Comparison of ENCODE assay signal across 8 cellular contexts in genomic region chr7:35035511-35035921, GRCh38. TPM values are rescaled to one million over a fixed set of nuclear protein-coding genes. Genes with fewer than 3 reads are reported as not detected.
DNase-seq lines count a peak whose midpoint lies in the region; ATAC-seq and TF ChIP-seq lines count a peak whose summit lies in the region.

No MANE protein-coding gene starts in this region.

- TF ChIP-seq EP300 in tibial nerve (IDR thresholded peaks at IDR 0.05) = no peak

- intact Hi-C loops in left ventricle myocardium inferior (cut with micrococcal nuclease) (no loop called here), cardiac septum (cut with DNase I) (loop anchor here (2.0 to 10.0 kb wide), 3 partner anchors 211 to 421 kb away; no protein-coding TSS in a partner anchor), OCI-LY7 (cut with micrococcal nuclease; ENCODE audit: unreplicated experiment) (loop anchor here (1.0 to 5.0 kb wide), 4 partner anchors 88 to 652 kb away; partner anchors contain the start of gene TBX20)

- H3K9me3 ChIP-seq in left ventricle myocardium inferior (replicated peaks) = no peaks in the 10 kb centered on the region
- no peaks in the 10 kb centered on the region for H3K9me3 ChIP-seq in OCI-LY7 (ENCODE audit: low read length)
- no peaks in the 10 kb centered on the region for H3K9me3 ChIP-seq in tibial nerve

- H3K27me3 ChIP-seq in left ventricle myocardium inferior (ENCODE audit: low read depth) (no peaks in the 10 kb centered on the region), tibial nerve (no peaks in the 10 kb centered on the region)

- no peaks in the 10 kb centered on the region for H3K36me3 ChIP-seq in left ventricle myocardium inferior
- H3K36me3 ChIP-seq in OCI-LY7 (ENCODE audit: insufficient read depth, low read length) = no peaks in the 10 kb centered on the region
- no peaks in the 10 kb centered on the region for H3K36me3 ChIP-seq in tibial nerve

- POLR2A ChIA-PET in OCI-LY7 (lab: Charles Lee) = interaction anchor here (0.6 to 1.5 kb wide), 6 partner anchors 17 to 1611 kb away, joined by 3 to 7 read pairs (median 3); no protein-coding TSS in a partner anchor

- H3K9me2 ChIP-seq in OCI-LY7 (ENCODE audit: insufficient read depth, low read length) = no peaks in the 10 kb centered on the region

- peak; percentile 30 for ATAC-seq in HG03025 (IDR thresholded peaks at IDR 0.05; ENCODE audit: low FRiP score, unreplicated experiment)
- ATAC-seq in GM18519 (IDR thresholded peaks at IDR 0.05; ENCODE audit: low FRiP score, unreplicated experiment) = no peak

- CTCF ChIA-PET in OCI-LY7 (lab: Charles Lee; ENCODE audit: unreplicated experiment) = no interaction called here

- H3K4me3 ChIP-seq in left ventricle myocardium inferior (peak overlapping the region; percentile 73), OCI-LY7 (ENCODE audit: low read depth, low read length, poor library complexity, severe bottlenecking) (peak overlapping the region; percentile 79), astrocyte of the spinal cord (ENCODE audit: low read depth, low read length) (peak overlapping the region; percentile 57), tibial nerve (no peak overlapping the region)

- TF ChIP-seq CTCF in left ventricle myocardium inferior (IDR thresholded peaks at IDR 0.05; ENCODE audit: borderline replicate concordance) = no peak
- peak; percentile 50 for TF ChIP-seq CTCF in OCI-LY7 (conservative IDR thresholded peaks at IDR 0.05; ENCODE audit: low read length)
- peak; percentile 25 for TF ChIP-seq CTCF in astrocyte of the spinal cord (IDR thresholded peaks at IDR 0.05; ENCODE audit: low read depth, low read length)
- no peak for TF ChIP-seq CTCF in tibial nerve (IDR thresholded peaks at IDR 0.05)

- no peak for TF ChIP-seq POLR2A in tibial nerve (IDR thresholded peaks at IDR 0.05)

- WGBS in tibial nerve, 2 donors = 73 to 83% methylated on average over 4 of the region's 4 CpGs

- H3K4me1 ChIP-seq in left ventricle myocardium inferior (peaks cover 49% of the 10 kb centered on the region), OCI-LY7 (ENCODE audit: insufficient read depth, low read length, poor library complexity, severe bottlenecking) (peaks cover 27% of the 10 kb centered on the region), tibial nerve (peaks cover 0 to 26% (median 10%) of the 10 kb centered on the region in 4 donors)

- no peak overlapping the region for H2AFZ ChIP-seq in OCI-LY7 (ENCODE audit: low read length)

- H4K20me1 ChIP-seq in OCI-LY7 (ENCODE audit: insufficient read depth, low read length) = no peaks in the 10 kb centered on the region; the same call in 1 of the 2 replicates

- no peaks in the 10 kb centered on the region for H3K79me2 ChIP-seq in OCI-LY7 (ENCODE audit: insufficient read depth, low read depth, low read length)

- peak overlapping the region; percentile 95 for H3K4me2 ChIP-seq in OCI-LY7 (ENCODE audit: low read length)

- no TSS peak for BruUV-seq in OCI-LY7 (replicated peaks; lab: Mats Ljungman, UMichigan)

- DNase-seq in left ventricle myocardium inferior (no peak), cardiac septum (ENCODE audit: low spot score) (no peak), OCI-LY7 (ENCODE audit: low spot score) (peak; percentile 54), astrocyte of the spinal cord (ENCODE audit: low read depth, low spot score) (peak; percentile 69), kidney tubule cell (ENCODE audit: low spot score) (peak; percentile 56), tibial nerve (ENCODE audit: low spot score in 2 of 2) (no peak)

- in situ Hi-C loops in astrocyte of the spinal cord (cut with HindIII; ENCODE audit: low sequenced_read_pairs) = no loop called here

- H3K27ac ChIP-seq in left ventricle myocardium inferior (replicated peaks) (peak overlapping the region; percentile 94), OCI-LY7 (ENCODE audit: low read depth, low read length, poor library complexity, severe bottlenecking) (no peak overlapping the region), tibial nerve (peak overlapping the region in 1 of 4 donors; percentile 69)

RNA-seq across cellular contexts. Expression of gene DPY19L1, which starts 1.8 kb away (rescaled TPM):
- total RNA-seq in left ventricle myocardium inferior = 28.5 TPM
- 29.0 TPM for total RNA-seq in cardiac septum
- total RNA-seq in OCI-LY7 (2014; rRNA removed; shearing (Covaris generic)) = 5.8 and 12.5 TPM in 2 replicates
- total RNA-seq in OCI-LY7 (2022) = 16.7 and 17.6 TPM in 2 replicates
- total RNA-seq in tibial nerve = 10 to 100 TPM; 11.1 to 14.0 (median 12.7) TPM

Comparison
In these comparisons a context has a peak if more than half of its experiments do, and no peak if none do; other contexts are left out.
1. DNase-seq: peak in OCI-LY7 (single experiment), astrocyte of the spinal cord (single experiment) and kidney tubule cell (single experiment); none in left ventricle myocardium inferior (single experiment), cardiac septum (single experiment) and tibial nerve (0 of 2).
2. H3K4me3 ChIP-seq: peak in left ventricle myocardium inferior (single experiment), OCI-LY7 (single experiment) and astrocyte of the spinal cord (single experiment); none in tibial nerve (0 of 4).
3. CTCF ChIP-seq: peak in OCI-LY7 (single experiment) and astrocyte of the spinal cord (single experiment); none in left ventricle myocardium inferior (single experiment) and tibial nerve (0 of 5).